ENCODE assay signal across 2 cellular contexts in genomic region chr9:95268681-95269080, GRCh38.
TF ChIP-seq lines count a peak whose summit lies in the region.

No MANE protein-coding gene starts in this region.

TF ChIP-seq in H1, 55 proteins besides CTCF, POLR2A, EP300 and RAD21 (continued from another document):
- TF ChIP-seq, protein P1, sequence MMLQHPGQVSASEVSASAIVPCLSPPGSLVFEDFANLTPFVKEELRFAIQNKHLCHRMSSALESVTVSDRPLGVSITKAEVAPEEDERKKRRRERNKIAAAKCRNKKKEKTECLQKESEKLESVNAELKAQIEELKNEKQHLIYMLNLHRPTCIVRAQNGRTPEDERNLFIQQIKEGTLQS (IDR thresholded peaks at IDR 0.05; ENCODE audit: insufficient read depth, low read depth, low read length) = no peak
- TF ChIP-seq, protein P2, sequence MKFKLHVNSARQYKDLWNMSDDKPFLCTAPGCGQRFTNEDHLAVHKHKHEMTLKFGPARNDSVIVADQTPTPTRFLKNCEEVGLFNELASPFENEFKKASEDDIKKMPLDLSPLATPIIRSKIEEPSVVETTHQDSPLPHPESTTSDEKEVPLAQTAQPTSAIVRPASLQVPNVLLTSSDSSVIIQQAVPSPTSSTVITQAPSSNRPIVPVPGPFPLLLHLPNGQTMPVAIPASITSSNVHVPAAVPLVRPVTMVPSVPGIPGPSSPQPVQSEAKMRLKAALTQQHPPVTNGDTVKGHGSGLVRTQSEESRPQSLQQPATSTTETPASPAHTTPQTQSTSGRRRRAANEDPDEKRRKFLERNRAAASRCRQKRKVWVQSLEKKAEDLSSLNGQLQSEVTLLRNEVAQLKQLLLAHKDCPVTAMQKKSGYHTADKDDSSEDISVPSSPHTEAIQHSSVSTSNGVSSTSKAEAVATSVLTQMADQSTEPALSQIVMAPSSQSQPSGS (IDR thresholded peaks at IDR 0.05; ENCODE audit: low read length) = no peak
- TF ChIP-seq, protein P3, sequence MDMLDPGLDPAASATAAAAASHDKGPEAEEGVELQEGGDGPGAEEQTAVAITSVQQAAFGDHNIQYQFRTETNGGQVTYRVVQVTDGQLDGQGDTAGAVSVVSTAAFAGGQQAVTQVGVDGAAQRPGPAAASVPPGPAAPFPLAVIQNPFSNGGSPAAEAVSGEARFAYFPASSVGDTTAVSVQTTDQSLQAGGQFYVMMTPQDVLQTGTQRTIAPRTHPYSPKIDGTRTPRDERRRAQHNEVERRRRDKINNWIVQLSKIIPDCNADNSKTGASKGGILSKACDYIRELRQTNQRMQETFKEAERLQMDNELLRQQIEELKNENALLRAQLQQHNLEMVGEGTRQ (IDR thresholded peaks at IDR 0.05; ENCODE audit: low read length) = no peak
- no peak for TF ChIP-seq GTF2F1 (IDR thresholded peaks at IDR 0.05; ENCODE audit: borderline replicate concordance, low read depth, low read length)
- TF ChIP-seq RBBP5 (IDR thresholded peaks at IDR 0.05; ENCODE audit: borderline replicate concordance, low read depth, low read length) = no peak
- TF ChIP-seq SP2 (IDR thresholded peaks at IDR 0.05; ENCODE audit: low read length) = no peak
- TF ChIP-seq CHD1 (IDR thresholded peaks at IDR 0.05; ENCODE audit: low read depth, low read length) = no peak
- TF ChIP-seq NRF1 (IDR thresholded peaks at IDR 0.05; ENCODE audit: low read depth, low read length) = no peak
- TF ChIP-seq MAFK (IDR thresholded peaks at IDR 0.05; ENCODE audit: low read depth, low read length) = no peak
- TF ChIP-seq TEAD4 (IDR thresholded peaks at IDR 0.05; ENCODE audit: low read depth, low read length) = no peak
- TF ChIP-seq YY1 (IDR thresholded peaks at IDR 0.05; ENCODE audit: low read depth, low read length) = no peak
- no peak for TF ChIP-seq GABPA (IDR thresholded peaks at IDR 0.05; ENCODE audit: borderline replicate concordance, insufficient read depth, low read length)
- TF ChIP-seq, protein P4, sequence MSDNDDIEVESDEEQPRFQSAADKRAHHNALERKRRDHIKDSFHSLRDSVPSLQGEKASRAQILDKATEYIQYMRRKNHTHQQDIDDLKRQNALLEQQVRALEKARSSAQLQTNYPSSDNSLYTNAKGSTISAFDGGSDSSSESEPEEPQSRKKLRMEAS (IDR thresholded peaks at IDR 0.05) = no peak

TF ChIP-seq in neural cell, 6 proteins besides CTCF, POLR2A, EP300 and RAD21 (continued from another document):
- TF ChIP-seq, protein P5, sequence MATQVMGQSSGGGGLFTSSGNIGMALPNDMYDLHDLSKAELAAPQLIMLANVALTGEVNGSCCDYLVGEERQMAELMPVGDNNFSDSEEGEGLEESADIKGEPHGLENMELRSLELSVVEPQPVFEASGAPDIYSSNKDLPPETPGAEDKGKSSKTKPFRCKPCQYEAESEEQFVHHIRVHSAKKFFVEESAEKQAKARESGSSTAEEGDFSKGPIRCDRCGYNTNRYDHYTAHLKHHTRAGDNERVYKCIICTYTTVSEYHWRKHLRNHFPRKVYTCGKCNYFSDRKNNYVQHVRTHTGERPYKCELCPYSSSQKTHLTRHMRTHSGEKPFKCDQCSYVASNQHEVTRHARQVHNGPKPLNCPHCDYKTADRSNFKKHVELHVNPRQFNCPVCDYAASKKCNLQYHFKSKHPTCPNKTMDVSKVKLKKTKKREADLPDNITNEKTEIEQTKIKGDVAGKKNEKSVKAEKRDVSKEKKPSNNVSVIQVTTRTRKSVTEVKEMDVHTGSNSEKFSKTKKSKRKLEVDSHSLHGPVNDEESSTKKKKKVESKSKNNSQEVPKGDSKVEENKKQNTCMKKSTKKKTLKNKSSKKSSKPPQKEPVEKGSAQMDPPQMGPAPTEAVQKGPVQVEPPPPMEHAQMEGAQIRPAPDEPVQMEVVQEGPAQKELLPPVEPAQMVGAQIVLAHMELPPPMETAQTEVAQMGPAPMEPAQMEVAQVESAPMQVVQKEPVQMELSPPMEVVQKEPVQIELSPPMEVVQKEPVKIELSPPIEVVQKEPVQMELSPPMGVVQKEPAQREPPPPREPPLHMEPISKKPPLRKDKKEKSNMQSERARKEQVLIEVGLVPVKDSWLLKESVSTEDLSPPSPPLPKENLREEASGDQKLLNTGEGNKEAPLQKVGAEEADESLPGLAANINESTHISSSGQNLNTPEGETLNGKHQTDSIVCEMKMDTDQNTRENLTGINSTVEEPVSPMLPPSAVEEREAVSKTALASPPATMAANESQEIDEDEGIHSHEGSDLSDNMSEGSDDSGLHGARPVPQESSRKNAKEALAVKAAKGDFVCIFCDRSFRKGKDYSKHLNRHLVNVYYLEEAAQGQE (IDR thresholded peaks at IDR 0.05; ENCODE audit: borderline replicate concordance) = no peak
- TF ChIP-seq TAF1 (IDR thresholded peaks at IDR 0.05; ENCODE audit: low read depth) (no peak), POLR2AphosphoS5 (IDR thresholded peaks at IDR 0.05) (no peak), SMC3 (conservative IDR thresholded peaks at IDR 0.05; ENCODE audit: poor library complexity) (no peak)
